In the genomic region with DNA sequence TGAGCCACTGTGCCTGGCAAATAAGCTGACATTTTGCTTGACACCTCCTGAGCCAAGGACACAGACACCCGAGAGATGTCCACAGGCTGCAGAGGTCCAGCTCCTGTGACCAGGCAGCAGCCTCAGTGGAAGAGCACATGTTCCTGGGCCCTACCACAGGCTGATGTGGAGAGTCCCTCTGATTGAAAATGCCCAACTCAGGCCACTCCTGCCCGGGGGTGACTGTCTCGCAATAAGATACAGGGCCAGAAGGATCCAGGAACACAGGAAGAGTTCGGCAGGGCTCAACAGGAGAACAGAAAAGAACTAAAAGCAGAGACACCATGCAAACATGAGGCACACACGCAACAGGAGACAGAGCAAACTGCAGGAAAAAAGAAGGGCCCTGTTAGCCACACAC, we compare ENCODE assay signal across 9 cellular contexts. TPM values are rescaled to one million over a fixed set of nuclear protein-coding genes. Genes with fewer than 3 reads are reported as not detected.
A peak's percentile ranks its signal among the peaks of the same experiment; 100 is the strongest.
DNase-seq lines count a peak whose midpoint lies in the region; ATAC-seq and TF ChIP-seq lines count a peak whose summit lies in the region.
"Had no signal": no experiment of that assay in that cellular context is flagged by ENCODE, and none has a peak within 500 bp of the region (broad histone marks: within the 10 kb centered on the region; RNA-seq: fewer than 3 reads in every experiment).

No MANE protein-coding gene starts in this region.

- peak overlapping the region; percentile 97 to 98 for H3K27ac ChIP-seq in ascending aorta
- H3K27ac ChIP-seq in muscle layer of colon (ENCODE audit: low read depth, low read length), result peak overlapping the region; percentile 86
- peak overlapping the region in 3 of 4 donors; percentile 81 to 93 (median 92) for H3K27ac ChIP-seq in tibial nerve

- H3K27ac Mint-ChIP-seq in activated T-cell treated with anti-CD3 and anti-CD28 coated beads, Interleukin-2, amount 50 U/mL, for 24 hours, result peak overlapping the region; percentile 99

- TF ChIP-seq POLR2A in tibial nerve (IDR thresholded peaks at IDR 0.05), result no peak

- H3K9ac ChIP-seq in muscle layer of colon (ENCODE audit: low read length), result no peak overlapping the region

- H3K4me1 ChIP-seq in ascending aorta (peaks cover 16 to 26% of the 10 kb centered on the region in 2 donors), muscle layer of colon (ENCODE audit: insufficient read depth, low read length) (peaks cover 23% of the 10 kb centered on the region), tibial nerve (peaks cover 0 to 42% (median 10%) of the 10 kb centered on the region in 4 donors)

- no peak for TF ChIP-seq EP300 in tibial nerve (IDR thresholded peaks at IDR 0.05)

- H3K36me3 Mint-ChIP-seq in activated T-cell treated with anti-CD3 and anti-CD28 coated beads, Interleukin-2, amount 50 U/mL, for 24 hours (ENCODE audit: low read depth), result peaks cover 4% of the 10 kb centered on the region
- no peaks in the 10 kb centered on the region for H3K36me3 Mint-ChIP-seq in activated T-cell treated with anti-CD3 and anti-CD28 coated beads, Interleukin-2, amount 50 U/mL, for 4 hours (ENCODE audit: insufficient read depth)

- H3K9me3 Mint-ChIP-seq in activated T-cell treated with anti-CD3 and anti-CD28 coated beads, Interleukin-2, amount 50 U/mL, for 24 hours, result no peaks in the 10 kb centered on the region
- no peaks in the 10 kb centered on the region for H3K9me3 Mint-ChIP-seq in activated T-cell treated with anti-CD3 and anti-CD28 coated beads, Interleukin-2, amount 50 U/mL, for 4 hours

- 69 to 83% methylated on average over 5 of the region's 5 CpGs for WGBS in tibial nerve, 2 donors

- H3K27me3 Mint-ChIP-seq in activated T-cell treated with anti-CD3 and anti-CD28 coated beads, Interleukin-2, amount 50 U/mL, for 24 hours, result no peaks in the 10 kb centered on the region
- no peaks in the 10 kb centered on the region for H3K27me3 Mint-ChIP-seq in activated T-cell treated with anti-CD3 and anti-CD28 coated beads, Interleukin-2, amount 50 U/mL, for 4 hours (ENCODE audit: low read depth)

- TF ChIP-seq CTCF in ascending aorta (IDR thresholded peaks at IDR 0.05), result no peak
- TF ChIP-seq CTCF in tibial nerve (IDR thresholded peaks at IDR 0.05), result no peak

- H3K36me3 ChIP-seq in ascending aorta (no peaks in the 10 kb centered on the region), muscle layer of colon (ENCODE audit: insufficient read depth, low read length) (no peaks in the 10 kb centered on the region), tibial nerve (no peaks in the 10 kb centered on the region)

- no peak overlapping the region for H3K4me3 Mint-ChIP-seq in activated T-cell treated with anti-CD3 and anti-CD28 coated beads, Interleukin-2, amount 50 U/mL, for 24 hours
- no peak overlapping the region for H3K4me3 Mint-ChIP-seq in activated T-cell treated with anti-CD3 and anti-CD28 coated beads, Interleukin-2, amount 50 U/mL, for 4 hours

- intact Hi-C loops in ascending aorta (cut with DNase I), result loop anchor here (5.0 kb wide), 1 partner anchor 37 kb away; no protein-coding TSS in a partner anchor

- peak overlapping the region in 1 of 2 donors; percentile 54 for H3K4me3 ChIP-seq in ascending aorta
- H3K4me3 ChIP-seq in muscle layer of colon (ENCODE audit: low read depth in 1 of 2, low read length in 2 of 2), result no peak overlapping the region
- no peak overlapping the region for H3K4me3 ChIP-seq in tibial nerve

- ATAC-seq in activated T-cell treated with anti-CD3 and anti-CD28 coated beads, Interleukin-2, amount 50 U/mL, for 4 hours, result no peak

- H3K4me1 Mint-ChIP-seq in activated T-cell treated with anti-CD3 and anti-CD28 coated beads, Interleukin-2, amount 50 U/mL, for 24 hours (ENCODE audit: low read depth), result peaks cover 45% of the 10 kb centered on the region
- H3K4me1 Mint-ChIP-seq in activated T-cell treated with anti-CD3 and anti-CD28 coated beads, Interleukin-2, amount 50 U/mL, for 4 hours (ENCODE audit: low read depth), result peaks cover 32% of the 10 kb centered on the region

- H3K9me3 ChIP-seq in ascending aorta (no peaks in the 10 kb centered on the region), muscle layer of colon (ENCODE audit: low read length) (no peaks in the 10 kb centered on the region), tibial nerve (no peaks in the 10 kb centered on the region)

- DNase-seq in activated T-cell treated with anti-CD3 and anti-CD28 coated beads, Interleukin-2, amount 50 U/mL, for 24 hours, result no peak
- no peak for DNase-seq in activated T-cell treated with anti-CD3 and anti-CD28 coated beads, Interleukin-2, amount 50 U/mL, for 4 hours
- DNase-seq in ascending aorta (ENCODE audit: low spot score in 2 of 2), result no peak
- no peak for DNase-seq in tibial nerve (ENCODE audit: low spot score in 2 of 2)
- no peak for DNase-seq in NCI-H1417 treated with DMSO at 0.1 percent for 48 hours (lab: John Stamatoyannopoulos, UW)
- no peak for DNase-seq in NCI-H146 (lab: John Stamatoyannopoulos, UW)
- DNase-seq in DMS153 treated with DMSO at 0.1 percent for 48 hours (lab: John Stamatoyannopoulos, UW; ENCODE audit: unreplicated experiment), result no peak
- DNase-seq: NCI-H187 treated with DMSO at 0.1 percent for 48 hours had no signal

- H3K27me3 ChIP-seq in ascending aorta (no peaks in the 10 kb centered on the region), muscle layer of colon (ENCODE audit: control insufficient read depth in 1 of 2, insufficient read depth in 2 of 2, low read length in 2 of 2) (no peaks in the 10 kb centered on the region), tibial nerve (no peaks in the 10 kb centered on the region)

RNA-seq across cellular contexts. Expression of a gene that starts 28.4 kb away (rescaled TPM):
- 1,000 to 10,000 TPM; 3,100 to 4,455 (median 3,753) TPM for total RNA-seq in activated T-cell treated with anti-CD3 and anti-CD28 coated beads, Interleukin-2, amount 50 U/mL, for 4 hours
- 8,553 TPM for total RNA-seq in ascending aorta
- total RNA-seq in tibial nerve, result over 10,000 TPM; 20,649 to 23,532 (median 22,230) TPM

RNA-seq across cellular contexts. Expression of a gene that starts 47.8 kb away (rescaled TPM):
- 100 to 1,000 TPM in 2 of 3 donors, 10 to 100 TPM in 1; 95.5 to 136 (median 123) TPM for total RNA-seq in activated T-cell treated with anti-CD3 and anti-CD28 coated beads, Interleukin-2, amount 50 U/mL, for 4 hours
- total RNA-seq in ascending aorta, result 180 TPM
- 100 to 1,000 TPM; 427 to 571 (median 461) TPM for total RNA-seq in tibial nerve

RNA-seq across cellular contexts. Expression of a gene that starts 54.5 kb away (rescaled TPM):
- 10 to 100 TPM; 87.6 to 94.6 (median 94.3) TPM for total RNA-seq in activated T-cell treated with anti-CD3 and anti-CD28 coated beads, Interleukin-2, amount 50 U/mL, for 4 hours
- total RNA-seq in ascending aorta (220 TPM), tibial nerve (100 to 1,000 TPM; 109 to 128 (median 112) TPM)
